Comparison of ENCODE assay signal across 11 cellular contexts in genomic region chr1:6053206-6053546, GRCh38.
"Had no signal": no experiment of that assay in that cellular context is flagged by ENCODE, and none has a peak within 500 bp of the region (broad histone marks: within the 10 kb centered on the region; RNA-seq: fewer than 3 reads in every experiment).

No MANE protein-coding gene starts in this region.

- H3K4me3 Mint-ChIP-seq: activated CD8-positive, alpha-beta T cell treated with anti-CD3 and anti-CD28 coated beads, Interleukin-2, amount 10 ng/mL, durations not matched to agents 7 days and 5 days; activated naive CD8-positive, alpha-beta T cell; naive thymus-derived CD4-positive, alpha-beta T cell; T-helper 2 cell treated with Interferon-gamma antibody and Interleukin-4, amounts not matched to agents 5 μg/mL and 100 μg/mL, for 36 hours had no signal

- H3K27ac ChIP-seq: lower lobe of right lung, psoas muscle, right lobe of liver had no signal

- H3K9me3 ChIP-seq: lower lobe of right lung, psoas muscle, right lobe of liver had no signal

- H3K27me3 Mint-ChIP-seq: activated naive CD8-positive, alpha-beta T cell; naive thymus-derived CD4-positive, alpha-beta T cell had no signal

- H3K4me3 ChIP-seq: lower lobe of right lung, psoas muscle, right lobe of liver had no signal

- DNase-seq: activated CD8-positive, alpha-beta memory T cell treated with anti-CD3 and anti-CD28 coated beads, Interleukin-2, amount 50 U/mL, for 48 hours; cerebellar nuclear complex; lower lobe of right lung; psoas muscle; right lobe of liver; stimulated activated CD4-positive, alpha-beta T cell treated with anti-CD3 and anti-CD28 coated beads, Interleukin-1b, Interleukin-23, amount 100 ng/mL, for 48 hours had no signal

- H3K27ac Mint-ChIP-seq: activated naive CD8-positive, alpha-beta T cell; activated T-helper 2 cell treated with anti-CD3 and anti-CD28 coated beads, Interferon-gamma antibody, Interleukin-2, Interleukin-4, amounts not matched to agents 10 μg/mL and 5 μg/mL and 100 μg/mL, durations not matched to agents 14 hours and 24 hours and 36 hours; T-helper 2 cell treated with Interferon-gamma antibody and Interleukin-4, amounts not matched to agents 5 μg/mL and 100 μg/mL, for 36 hours had no signal

- H3K36me3 ChIP-seq: lower lobe of right lung, right lobe of liver had no signal

- H3K4me1 ChIP-seq: psoas muscle, right lobe of liver had no signal

- H3K27me3 ChIP-seq: right lobe of liver had no signal

- H3K9me3 Mint-ChIP-seq: activated T-helper 2 cell treated with anti-CD3 and anti-CD28 coated beads, Interferon-gamma antibody, Interleukin-2, Interleukin-4, amounts not matched to agents 10 μg/mL and 5 μg/mL and 100 μg/mL, durations not matched to agents 14 hours and 24 hours and 36 hours; T-helper 2 cell treated with Interferon-gamma antibody and Interleukin-4, amounts not matched to agents 5 μg/mL and 100 μg/mL, for 36 hours had no signal

- ATAC-seq: activated CD8-positive, alpha-beta T cell treated with anti-CD3 and anti-CD28 coated beads, Interleukin-2, amount 10 ng/mL, durations not matched to agents 7 days and 5 days; lower lobe of right lung; naive thymus-derived CD4-positive, alpha-beta T cell; psoas muscle had no signal
